1 cellular context compared by ENCODE assay signal in the genomic region with DNA sequence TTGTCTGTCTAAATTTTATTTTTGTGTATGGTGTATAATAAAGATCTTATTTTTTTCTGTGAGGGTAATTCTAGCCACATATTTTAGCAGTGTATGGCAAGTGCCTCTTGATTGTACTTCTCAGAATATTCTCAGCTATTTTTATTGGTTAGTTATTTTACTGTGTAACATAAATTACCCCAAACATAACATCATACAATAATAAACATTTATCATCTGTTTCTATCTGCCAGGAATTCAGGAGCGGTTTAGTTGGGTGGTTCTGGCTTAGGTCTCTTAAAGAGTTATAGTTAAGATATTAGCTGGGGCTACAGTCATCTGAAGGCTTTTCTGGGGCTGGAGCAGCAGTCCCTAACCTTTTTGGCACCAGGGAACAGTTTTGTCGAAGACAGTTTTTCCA.
TF ChIP-seq lines count a peak whose summit lies in the region.

No MANE protein-coding gene starts in this region.

TF ChIP-seq in WTC11, 78 proteins besides CTCF, POLR2A, EP300 and RAD21 (continued from another document):
- TF ChIP-seq, protein P1, sequence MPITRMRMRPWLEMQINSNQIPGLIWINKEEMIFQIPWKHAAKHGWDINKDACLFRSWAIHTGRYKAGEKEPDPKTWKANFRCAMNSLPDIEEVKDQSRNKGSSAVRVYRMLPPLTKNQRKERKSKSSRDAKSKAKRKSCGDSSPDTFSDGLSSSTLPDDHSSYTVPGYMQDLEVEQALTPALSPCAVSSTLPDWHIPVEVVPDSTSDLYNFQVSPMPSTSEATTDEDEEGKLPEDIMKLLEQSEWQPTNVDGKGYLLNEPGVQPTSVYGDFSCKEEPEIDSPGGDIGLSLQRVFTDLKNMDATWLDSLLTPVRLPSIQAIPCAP (CRISPR knock-in tag; IDR thresholded peaks at IDR 0.05), result no peak
- TF ChIP-seq SOX15 (CRISPR knock-in tag; IDR thresholded peaks at IDR 0.05), result no peak
- no peak for TF ChIP-seq GRHL2 (CRISPR knock-in tag; IDR thresholded peaks at IDR 0.05; ENCODE audit: insufficient replicate concordance, severe bottlenecking)
- TF ChIP-seq, protein P2, sequence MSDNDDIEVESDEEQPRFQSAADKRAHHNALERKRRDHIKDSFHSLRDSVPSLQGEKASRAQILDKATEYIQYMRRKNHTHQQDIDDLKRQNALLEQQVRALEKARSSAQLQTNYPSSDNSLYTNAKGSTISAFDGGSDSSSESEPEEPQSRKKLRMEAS (CRISPR knock-in tag; IDR thresholded peaks at IDR 0.05), result no peak
- TF ChIP-seq ELF4 (CRISPR knock-in tag; IDR thresholded peaks at IDR 0.05; ENCODE audit: low read depth), result no peak
- TF ChIP-seq, protein P3, sequence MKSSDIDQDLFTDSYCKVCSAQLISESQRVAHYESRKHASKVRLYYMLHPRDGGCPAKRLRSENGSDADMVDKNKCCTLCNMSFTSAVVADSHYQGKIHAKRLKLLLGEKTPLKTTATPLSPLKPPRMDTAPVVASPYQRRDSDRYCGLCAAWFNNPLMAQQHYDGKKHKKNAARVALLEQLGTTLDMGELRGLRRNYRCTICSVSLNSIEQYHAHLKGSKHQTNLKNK (CRISPR knock-in tag; IDR thresholded peaks at IDR 0.05), result no peak
- TF ChIP-seq ESRRA (CRISPR knock-in tag; IDR thresholded peaks at IDR 0.05; ENCODE audit: borderline replicate concordance), result no peak
- no peak for TF ChIP-seq ATF1 (CRISPR knock-in tag; IDR thresholded peaks at IDR 0.05)
